ENCODE assay signal across 1 cellular context in the genomic region with DNA sequence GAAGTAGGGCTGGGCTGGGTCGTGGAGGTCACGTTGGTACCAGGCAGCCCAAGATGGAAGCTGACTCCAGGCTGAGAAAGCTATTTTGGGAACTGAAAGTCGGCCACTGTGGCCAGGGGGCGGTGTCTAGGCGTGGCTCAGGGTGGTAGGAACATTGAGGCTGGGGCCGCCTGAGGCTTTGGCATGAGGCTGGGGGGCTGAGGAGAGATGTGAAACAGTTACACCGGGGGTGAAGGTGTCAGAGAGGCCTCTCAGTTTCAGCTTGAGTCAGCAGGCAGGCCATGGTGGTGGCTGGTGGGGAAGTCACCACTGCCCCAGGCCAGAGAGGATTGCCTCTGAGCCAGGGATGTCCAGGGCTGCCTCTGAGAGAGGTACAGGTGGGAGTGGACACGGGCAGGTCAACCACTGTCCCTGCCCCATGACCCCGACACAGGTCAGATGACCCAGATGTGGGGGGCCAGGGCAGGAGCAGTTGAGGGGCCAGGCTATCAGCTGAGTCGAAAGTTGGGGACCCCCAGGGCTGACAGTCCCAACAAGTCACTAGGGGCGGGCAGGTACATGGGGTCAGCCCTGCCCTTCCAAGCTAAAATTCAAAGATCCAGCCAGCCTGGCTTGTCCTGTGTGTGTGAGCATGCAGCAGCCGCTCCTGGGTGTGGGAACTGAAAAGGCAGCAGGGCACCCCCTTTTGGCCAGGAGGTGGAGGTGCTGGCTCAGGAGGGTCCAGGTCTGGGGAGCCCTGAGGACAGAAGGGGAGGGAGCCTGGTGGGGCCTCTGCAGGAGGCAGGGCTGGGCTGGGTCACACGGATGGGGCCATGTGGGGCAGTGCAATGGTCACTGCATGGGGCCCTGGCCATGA.
A peak's percentile ranks its signal among the peaks of the same experiment; 100 is the strongest.
TF ChIP-seq lines count a peak whose summit lies in the region.

No MANE protein-coding gene starts in this region.

TF ChIP-seq in GM12878, 131 proteins besides CTCF, POLR2A, EP300 and RAD21 (continued from another document and continues in another):
- TF ChIP-seq BCLAF1 (IDR thresholded peaks at IDR 0.05) (no peak), CHD4 (IDR thresholded peaks at IDR 0.05) (no peak), NFYA (IDR thresholded peaks at IDR 0.05; ENCODE audit: borderline replicate concordance, low read depth, low read length) (no peak), SUPT20H (IDR thresholded peaks at IDR 0.05; ENCODE audit: borderline replicate concordance, control insufficient read depth, low read depth, low read length) (no peak), MTA2 (IDR thresholded peaks at IDR 0.05; ENCODE audit: low read depth) (peak; percentile 92), SMAD5 (IDR thresholded peaks at IDR 0.05; ENCODE audit: low read depth) (no peak), NR2C2 (IDR thresholded peaks at IDR 0.05; ENCODE audit: borderline replicate concordance, control insufficient read depth, insufficient read length, low read depth) (no peak), SREBF1 (IDR thresholded peaks at IDR 0.05; ENCODE audit: low read length) (no peak), HCFC1 (IDR thresholded peaks at IDR 0.05; ENCODE audit: low read length) (no peak), ZNF24 (IDR thresholded peaks at IDR 0.05) (no peak), MYB (IDR thresholded peaks at IDR 0.05; ENCODE audit: borderline replicate concordance, low read depth, low read length) (peak; percentile 54; the same call in 1 of the 2 replicates), ZNF384 (IDR thresholded peaks at IDR 0.05; ENCODE audit: borderline replicate concordance, low read depth, low read length) (no peak), NRF1 (conservative IDR thresholded peaks at IDR 0.05; ENCODE audit: low read depth, low read length) (no peak), ZNF274 (IDR thresholded peaks at IDR 0.05; ENCODE audit: insufficient read depth, insufficient read length) (no peak), ZNF687 (IDR thresholded peaks at IDR 0.05) (no peak; the same call in 1 of the 2 replicates), SMARCA5 (IDR thresholded peaks at IDR 0.05) (peak; percentile 99), E2F4 (IDR thresholded peaks at IDR 0.05; ENCODE audit: low read depth, low read length) (peak; percentile 44; the same call in 1 of the 2 replicates), HDAC6 (IDR thresholded peaks at IDR 0.05; ENCODE audit: unreplicated experiment) (no peak), NFXL1 (IDR thresholded peaks at IDR 0.05; ENCODE audit: borderline replicate concordance) (no peak), GABPA (IDR thresholded peaks at IDR 0.05; ENCODE audit: low read depth) (no peak; the same call in 1 of the 2 replicates), HSF1 (IDR thresholded peaks at IDR 0.05; ENCODE audit: low read depth, low read length) (no peak), NR2C1 (IDR thresholded peaks at IDR 0.05) (peak; percentile 54; the same call in 1 of the 2 replicates), KAT2A (conservative IDR thresholded peaks at IDR 0.05; ENCODE audit: control insufficient read depth, low read depth, low read length) (no peak), STAT1 (conservative IDR thresholded peaks at IDR 0.05) (0 out of 2 replicates have a peak, but pooled peaks have one; percentile 38), PAX5 (IDR thresholded peaks at IDR 0.05; ENCODE audit: borderline replicate concordance, low read depth, low read length) (peak; percentile 88), FOXK2 (IDR thresholded peaks at IDR 0.05) (no peak), RBBP5 (conservative IDR thresholded peaks at IDR 0.05) (no peak), NR2F1 (conservative IDR thresholded peaks at IDR 0.05) (peak; percentile 99), STAT3 (IDR thresholded peaks at IDR 0.05; ENCODE audit: low read depth, low read length) (no peak), NKRF (conservative IDR thresholded peaks at IDR 0.05) (peak; percentile 79)
- TF ChIP-seq, protein P1, sequence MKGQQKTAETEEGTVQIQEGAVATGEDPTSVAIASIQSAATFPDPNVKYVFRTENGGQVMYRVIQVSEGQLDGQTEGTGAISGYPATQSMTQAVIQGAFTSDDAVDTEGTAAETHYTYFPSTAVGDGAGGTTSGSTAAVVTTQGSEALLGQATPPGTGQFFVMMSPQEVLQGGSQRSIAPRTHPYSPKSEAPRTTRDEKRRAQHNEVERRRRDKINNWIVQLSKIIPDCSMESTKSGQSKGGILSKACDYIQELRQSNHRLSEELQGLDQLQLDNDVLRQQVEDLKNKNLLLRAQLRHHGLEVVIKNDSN (IDR thresholded peaks at IDR 0.05; ENCODE audit: borderline replicate concordance, extremely low read length, insufficient read depth, low read depth, low read length): no peak
- TF ChIP-seq, protein P2, sequence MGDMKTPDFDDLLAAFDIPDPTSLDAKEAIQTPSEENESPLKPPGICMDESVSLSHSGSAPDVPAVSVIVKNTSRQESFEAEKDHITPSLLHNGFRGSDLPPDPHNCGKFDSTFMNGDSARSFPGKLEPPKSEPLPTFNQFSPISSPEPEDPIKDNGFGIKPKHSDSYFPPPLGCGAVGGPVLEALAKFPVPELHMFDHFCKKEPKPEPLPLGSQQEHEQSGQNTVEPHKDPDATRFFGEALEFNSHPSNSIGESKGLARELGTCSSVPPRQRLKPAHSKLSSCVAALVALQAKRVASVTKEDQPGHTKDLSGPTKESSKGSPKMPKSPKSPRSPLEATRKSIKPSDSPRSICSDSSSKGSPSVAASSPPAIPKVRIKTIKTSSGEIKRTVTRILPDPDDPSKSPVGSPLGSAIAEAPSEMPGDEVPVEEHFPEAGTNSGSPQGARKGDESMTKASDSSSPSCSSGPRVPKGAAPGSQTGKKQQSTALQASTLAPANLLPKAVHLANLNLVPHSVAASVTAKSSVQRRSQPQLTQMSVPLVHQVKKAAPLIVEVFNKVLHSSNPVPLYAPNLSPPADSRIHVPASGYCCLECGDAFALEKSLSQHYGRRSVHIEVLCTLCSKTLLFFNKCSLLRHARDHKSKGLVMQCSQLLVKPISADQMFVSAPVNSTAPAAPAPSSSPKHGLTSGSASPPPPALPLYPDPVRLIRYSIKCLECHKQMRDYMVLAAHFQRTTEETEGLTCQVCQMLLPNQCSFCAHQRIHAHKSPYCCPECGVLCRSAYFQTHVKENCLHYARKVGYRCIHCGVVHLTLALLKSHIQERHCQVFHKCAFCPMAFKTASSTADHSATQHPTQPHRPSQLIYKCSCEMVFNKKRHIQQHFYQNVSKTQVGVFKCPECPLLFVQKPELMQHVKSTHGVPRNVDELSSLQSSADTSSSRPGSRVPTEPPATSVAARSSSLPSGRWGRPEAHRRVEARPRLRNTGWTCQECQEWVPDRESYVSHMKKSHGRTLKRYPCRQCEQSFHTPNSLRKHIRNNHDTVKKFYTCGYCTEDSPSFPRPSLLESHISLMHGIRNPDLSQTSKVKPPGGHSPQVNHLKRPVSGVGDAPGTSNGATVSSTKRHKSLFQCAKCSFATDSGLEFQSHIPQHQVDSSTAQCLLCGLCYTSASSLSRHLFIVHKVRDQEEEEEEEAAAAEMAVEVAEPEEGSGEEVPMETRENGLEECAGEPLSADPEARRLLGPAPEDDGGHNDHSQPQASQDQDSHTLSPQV (IDR thresholded peaks at IDR 0.05): no peak
- TF ChIP-seq, protein P3, sequence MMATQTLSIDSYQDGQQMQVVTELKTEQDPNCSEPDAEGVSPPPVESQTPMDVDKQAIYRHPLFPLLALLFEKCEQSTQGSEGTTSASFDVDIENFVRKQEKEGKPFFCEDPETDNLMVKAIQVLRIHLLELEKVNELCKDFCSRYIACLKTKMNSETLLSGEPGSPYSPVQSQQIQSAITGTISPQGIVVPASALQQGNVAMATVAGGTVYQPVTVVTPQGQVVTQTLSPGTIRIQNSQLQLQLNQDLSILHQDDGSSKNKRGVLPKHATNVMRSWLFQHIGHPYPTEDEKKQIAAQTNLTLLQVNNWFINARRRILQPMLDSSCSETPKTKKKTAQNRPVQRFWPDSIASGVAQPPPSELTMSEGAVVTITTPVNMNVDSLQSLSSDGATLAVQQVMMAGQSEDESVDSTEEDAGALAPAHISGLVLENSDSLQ (IDR thresholded peaks at IDR 0.05): peak; percentile 45
